ENCODE assay signal across 14 cellular contexts in the genomic region with DNA sequence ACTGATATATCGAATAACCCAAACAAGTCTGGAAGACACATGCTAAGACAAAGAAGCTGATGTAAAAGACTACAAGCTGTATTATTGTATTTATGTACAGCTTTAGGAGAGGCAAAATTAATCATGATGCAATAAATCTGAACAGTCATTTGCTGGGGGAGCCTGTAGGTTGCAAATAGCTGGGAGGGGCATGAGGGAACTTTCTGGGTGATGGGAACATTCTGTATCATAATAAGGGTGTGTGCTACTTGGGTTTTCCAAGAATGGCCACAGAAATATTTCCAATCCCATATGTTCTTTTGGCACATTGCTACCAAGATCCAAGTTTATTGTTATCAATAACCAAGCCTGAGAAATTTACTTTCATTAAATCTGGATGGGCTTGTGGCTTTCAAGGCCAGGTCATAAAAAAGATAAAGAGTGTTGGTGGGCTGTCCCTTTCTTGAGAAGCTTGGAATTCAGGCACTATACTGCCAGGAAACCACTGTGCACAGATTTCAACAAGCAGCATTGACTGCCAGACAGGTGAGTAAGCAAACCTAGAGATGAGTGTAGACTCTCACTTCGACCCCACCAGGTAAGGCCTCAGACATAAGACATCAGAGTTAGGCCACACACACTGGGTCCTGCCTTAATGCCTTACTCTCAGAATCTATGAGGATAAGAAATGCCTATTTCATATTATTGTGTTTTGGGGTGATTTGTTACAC.
A peak's percentile ranks its signal among the peaks of the same experiment; 100 is the strongest.
DNase-seq lines count a peak whose midpoint lies in the region; TF ChIP-seq lines count a peak whose summit lies in the region.
"Had no signal": no experiment of that assay in that cellular context is flagged by ENCODE, and none has a peak within 500 bp of the region (broad histone marks: within the 10 kb centered on the region; RNA-seq: fewer than 3 reads in every experiment).

No MANE protein-coding gene starts in this region.

- no peaks in the 10 kb centered on the region for H3K9me3 ChIP-seq in mammary epithelial cell (replicated peaks; ENCODE audit: insufficient read depth, low read length)
- H3K9me3 ChIP-seq: BE2C, HAP-1 had no signal

- no peak overlapping the region for H2BK15ac ChIP-seq in mesendoderm (replicated peaks; ENCODE audit: low read depth)

- no peak overlapping the region for H3K18ac ChIP-seq in mesendoderm (ENCODE audit: low read length)

- H2BK120ac ChIP-seq in mesendoderm (ENCODE audit: low read depth, low read length): no peak overlapping the region

- H3K36me3 ChIP-seq in mammary epithelial cell (ENCODE audit: insufficient read depth, low read length): no peaks in the 10 kb centered on the region
- no peaks in the 10 kb centered on the region for H3K36me3 ChIP-seq in mesendoderm (ENCODE audit: control insufficient read depth, insufficient read depth, low read length)
- H3K36me3 ChIP-seq: BE2C, HAP-1 had no signal

- no peak overlapping the region for H2BK5ac ChIP-seq in mesendoderm (ENCODE audit: low read length)

- peak overlapping the region; percentile 61 for H2AK5ac ChIP-seq in mesendoderm (ENCODE audit: low read length)

- no TSS peak for BruUV-seq in mammary epithelial cell (replicated peaks; lab: Mats Ljungman, UMichigan)

- no peak overlapping the region for H3K23ac ChIP-seq in mesendoderm (ENCODE audit: low read length)

- no peak overlapping the region for H4K8ac ChIP-seq in mesendoderm (ENCODE audit: low read depth, low read length)

- no peaks in the 10 kb centered on the region for H3K79me1 ChIP-seq in mesendoderm (ENCODE audit: low read length)

- peak; percentile 90 for DNase-seq in mammary epithelial cell
- peak; percentile 24 for DNase-seq in fibroblast of mammary gland (ENCODE audit: low read depth)
- DNase-seq in mesendoderm: no peak
- DNase-seq in amniotic stem cell (lab: John Stamatoyannopoulos, UW): no peak
- DNase-seq in putamen (ENCODE audit: low spot score): no peak
- no peak for DNase-seq in NCI-H524 treated with DMSO at 0.1 percent for 48 hours (lab: John Stamatoyannopoulos, UW)
- DNase-seq: BE2C; CD4-positive, alpha-beta memory T cell; DND-41; GDM1; GOT3 had no signal

- no peak overlapping the region for H3K4me3 ChIP-seq in mammary epithelial cell (replicated peaks in 1 of 3; ENCODE audit: insufficient read depth in 1 of 3, low read depth in 2 of 3, low read length in 3 of 3)
- no peak overlapping the region for H3K4me3 ChIP-seq in fibroblast of mammary gland (ENCODE audit: control insufficient read depth, low read depth, low read length)
- no peak overlapping the region for H3K4me3 ChIP-seq in mesendoderm (ENCODE audit: low read length)
- H3K4me3 ChIP-seq: A549, HAP-1 had no signal

- peak overlapping the region; percentile 35 for H3K9ac ChIP-seq in mammary epithelial cell (ENCODE audit: insufficient read depth, low read length)
- no peak overlapping the region for H3K9ac ChIP-seq in mesendoderm (ENCODE audit: low read length)

- peaks cover 18% of the 10 kb centered on the region for H3K4me1 ChIP-seq in mammary epithelial cell (ENCODE audit: insufficient read depth, low read length)
- no peaks in the 10 kb centered on the region for H3K4me1 ChIP-seq in mesendoderm (ENCODE audit: control insufficient read depth, low read depth, low read length)
- H3K4me1 ChIP-seq: A549, BE2C, HAP-1 had no signal

- peak overlapping the region; percentile 68 for H2AFZ ChIP-seq in mammary epithelial cell (ENCODE audit: low read depth, low read length)

- in situ Hi-C loops in mammary epithelial cell (cut with MboI; ENCODE audit: low sequenced_read_pairs in 2 of 2): no loop called here

- CTCF ChIA-PET in mammary epithelial cell (lab: Charles Lee; ENCODE audit: low non-redundant PET): no interaction called here

- no peaks in the 10 kb centered on the region for H3K27me3 ChIP-seq in mammary epithelial cell (ENCODE audit: insufficient read depth, low read length)
- H3K27me3 ChIP-seq in mesendoderm (ENCODE audit: insufficient read depth, low read length, poor library complexity): no peaks in the 10 kb centered on the region
- H3K27me3 ChIP-seq: BE2C had no signal

- H3K4me2 ChIP-seq in mammary epithelial cell (ENCODE audit: insufficient read depth, low read depth, low read length) (peak overlapping the region; percentile 51), mesendoderm (ENCODE audit: low read length) (no peak overlapping the region)
- H3K4me2 ChIP-seq: A549 had no signal

- no peaks in the 10 kb centered on the region for H4K20me1 ChIP-seq in mammary epithelial cell (ENCODE audit: insufficient read depth, low read length)

- H4K5ac ChIP-seq in mesendoderm (ENCODE audit: low read length): no peak overlapping the region

- 38% methylated on average over 2 of the region's 2 CpGs for WGBS in mammary epithelial cell (ENCODE audit: low coverage, missing lambda C conversion rate)
- WGBS in mesendoderm (ENCODE audit: extremely low coverage, insufficient coverage, low lambda C conversion rate): no CpG with 5 or more reads among the region's 2 CpGs

- no peak for TF ChIP-seq CTCF in mammary epithelial cell (conservative IDR thresholded peaks at IDR 0.05 in 1 of 2, IDR thresholded peaks at IDR 0.05 in 1 of 2; ENCODE audit: extremely low read depth in 1 of 2, insufficient read depth in 1 of 2, low read depth in 1 of 2, low read length in 2 of 2)
- TF ChIP-seq CTCF in fibroblast of mammary gland (conservative IDR thresholded peaks at IDR 0.05; ENCODE audit: control insufficient read depth, insufficient read depth, low read depth, low read length): no peak

- H3K56ac ChIP-seq in mesendoderm (ENCODE audit: low read length): no peak overlapping the region

- H3K4ac ChIP-seq in mesendoderm (ENCODE audit: low read depth, low read length): no peak overlapping the region

- intact Hi-C loops in mammary epithelial cell (cut with micrococcal nuclease): loop anchor here (2.0 to 5.0 kb wide), 2 partner anchors 263 to 634 kb away; no protein-coding TSS in a partner anchor

- dilution Hi-C loops in mammary epithelial cell (cut with HindIII; ENCODE audit: low sequenced_read_pairs): no loop called here

- H3K79me2 ChIP-seq in mammary epithelial cell (ENCODE audit: insufficient read depth, low read length): no peaks in the 10 kb centered on the region
- no peaks in the 10 kb centered on the region for H3K79me2 ChIP-seq in mesendoderm (ENCODE audit: control insufficient read depth, insufficient read depth, low read length)

- H3K27ac ChIP-seq in mammary epithelial cell (ENCODE audit: insufficient read depth, low read depth, low read length) (peak overlapping the region; percentile 90), mesendoderm (ENCODE audit: low read depth, low read length) (no peak overlapping the region)
- H3K27ac ChIP-seq: A549, C4-2B had no signal

Comparison
In these comparisons a context has a peak if more than half of its experiments do, and no peak if none do; other contexts are left out.
1. DNase-seq: peak in mammary epithelial cell (single experiment) and fibroblast of mammary gland (single experiment); none in mesendoderm (single experiment), amniotic stem cell (single experiment), putamen (single experiment) and NCI-H524 treated with DMSO at 0.1 percent for 48 hours (single experiment).